ENCODE assay signal across 7 cellular contexts in genomic region chr6:162546905-162547304, GRCh38.
"Had no signal": no experiment of that assay in that cellular context is flagged by ENCODE, and none has a peak within 500 bp of the region (broad histone marks: within the 10 kb centered on the region; RNA-seq: fewer than 3 reads in every experiment).

No MANE protein-coding gene starts in this region.

- H3K4me3 ChIP-seq: HAP-1 had no signal

- H3K4me1 Mint-ChIP-seq: IgD-negative memory B cell had no signal

- H3K27me3 Mint-ChIP-seq: IgD-negative memory B cell had no signal

- H3K27ac Mint-ChIP-seq: IgD-negative memory B cell had no signal

- ATAC-seq: HCT116, HepG2 had no signal

- H3K9me3 Mint-ChIP-seq: IgD-negative memory B cell had no signal

- H3K9me3 ChIP-seq: HAP-1 had no signal

- DNase-seq: GOT3, H7, KBM-7 had no signal

- H3K36me3 ChIP-seq: HAP-1 had no signal

- H3K4me1 ChIP-seq: HAP-1 had no signal
